1 cellular context compared by ENCODE assay signal in the genomic region with DNA sequence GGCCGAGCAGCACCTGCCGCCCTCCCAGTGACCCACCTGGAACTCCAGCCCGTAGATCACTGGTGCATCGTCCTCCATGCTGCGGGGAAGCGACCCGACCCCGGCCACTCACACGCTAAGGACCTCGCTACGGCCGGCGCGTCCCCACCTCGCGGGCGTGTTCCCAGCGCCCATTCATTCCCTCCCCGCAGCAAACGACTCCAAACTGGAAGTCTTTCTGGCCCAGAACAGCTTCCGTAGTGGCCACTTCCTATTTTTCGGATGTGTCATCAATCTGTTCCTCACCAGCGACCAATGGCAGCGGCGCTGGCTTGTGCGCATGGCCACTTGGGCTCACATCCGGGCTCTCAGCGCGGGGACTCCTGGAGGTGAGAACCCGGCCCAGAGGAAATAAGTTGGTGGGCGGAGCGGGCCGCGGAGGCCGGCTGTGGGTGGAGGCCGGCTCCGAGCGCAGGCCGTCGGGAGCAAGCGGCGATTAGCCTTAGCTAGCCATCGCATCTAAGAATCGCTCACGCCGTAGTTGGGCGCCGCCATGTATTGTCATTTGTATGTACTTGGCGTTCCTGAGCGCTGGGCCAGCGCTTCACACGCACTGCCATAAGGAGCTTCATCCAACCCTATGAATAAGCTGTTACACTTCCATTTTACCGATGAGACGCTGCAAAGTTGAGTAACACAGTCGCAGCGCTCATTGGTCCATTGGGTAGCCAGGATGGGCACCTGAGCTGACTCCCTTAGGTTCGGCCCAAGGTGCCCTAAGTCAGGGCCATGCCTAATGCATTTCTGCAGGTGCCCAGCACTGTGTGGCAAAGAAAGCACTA.
A peak's percentile ranks its signal among the peaks of the same experiment; 100 is the strongest.
TF ChIP-seq lines count a peak whose summit lies in the region.

A gene (minus strand): TSS at position 207 of the 821 bp plus-strand sequence. CDS start 129 bp downstream, at position 78.

TF ChIP-seq in HepG2, 621 proteins besides CTCF, POLR2A, EP300 and RAD21 (continued from another document and continues in another):
- TF ChIP-seq, protein P1, sequence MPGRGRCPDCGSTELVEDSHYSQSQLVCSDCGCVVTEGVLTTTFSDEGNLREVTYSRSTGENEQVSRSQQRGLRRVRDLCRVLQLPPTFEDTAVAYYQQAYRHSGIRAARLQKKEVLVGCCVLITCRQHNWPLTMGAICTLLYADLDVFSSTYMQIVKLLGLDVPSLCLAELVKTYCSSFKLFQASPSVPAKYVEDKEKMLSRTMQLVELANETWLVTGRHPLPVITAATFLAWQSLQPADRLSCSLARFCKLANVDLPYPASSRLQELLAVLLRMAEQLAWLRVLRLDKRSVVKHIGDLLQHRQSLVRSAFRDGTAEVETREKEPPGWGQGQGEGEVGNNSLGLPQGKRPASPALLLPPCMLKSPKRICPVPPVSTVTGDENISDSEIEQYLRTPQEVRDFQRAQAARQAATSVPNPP (CRISPR knock-in tag; IDR thresholded peaks at IDR 0.05), result peak; percentile 94; the same call in 1 of the 2 replicates
- TF ChIP-seq, protein P2, sequence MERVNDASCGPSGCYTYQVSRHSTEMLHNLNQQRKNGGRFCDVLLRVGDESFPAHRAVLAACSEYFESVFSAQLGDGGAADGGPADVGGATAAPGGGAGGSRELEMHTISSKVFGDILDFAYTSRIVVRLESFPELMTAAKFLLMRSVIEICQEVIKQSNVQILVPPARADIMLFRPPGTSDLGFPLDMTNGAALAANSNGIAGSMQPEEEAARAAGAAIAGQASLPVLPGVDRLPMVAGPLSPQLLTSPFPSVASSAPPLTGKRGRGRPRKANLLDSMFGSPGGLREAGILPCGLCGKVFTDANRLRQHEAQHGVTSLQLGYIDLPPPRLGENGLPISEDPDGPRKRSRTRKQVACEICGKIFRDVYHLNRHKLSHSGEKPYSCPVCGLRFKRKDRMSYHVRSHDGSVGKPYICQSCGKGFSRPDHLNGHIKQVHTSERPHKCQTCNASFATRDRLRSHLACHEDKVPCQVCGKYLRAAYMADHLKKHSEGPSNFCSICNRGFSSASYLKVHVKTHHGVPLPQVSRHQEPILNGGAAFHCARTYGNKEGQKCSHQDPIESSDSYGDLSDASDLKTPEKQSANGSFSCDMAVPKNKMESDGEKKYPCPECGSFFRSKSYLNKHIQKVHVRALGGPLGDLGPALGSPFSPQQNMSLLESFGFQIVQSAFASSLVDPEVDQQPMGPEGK (CRISPR knock-in tag; IDR thresholded peaks at IDR 0.05), result peak; percentile 84
- TF ChIP-seq, protein P3, sequence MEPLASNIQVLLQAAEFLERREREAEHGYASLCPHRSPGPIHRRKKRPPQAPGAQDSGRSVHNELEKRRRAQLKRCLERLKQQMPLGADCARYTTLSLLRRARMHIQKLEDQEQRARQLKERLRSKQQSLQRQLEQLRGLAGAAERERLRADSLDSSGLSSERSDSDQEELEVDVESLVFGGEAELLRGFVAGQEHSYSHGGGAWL (CRISPR knock-in tag; IDR thresholded peaks at IDR 0.05), result peak; percentile 84
- TF ChIP-seq, protein P4, sequence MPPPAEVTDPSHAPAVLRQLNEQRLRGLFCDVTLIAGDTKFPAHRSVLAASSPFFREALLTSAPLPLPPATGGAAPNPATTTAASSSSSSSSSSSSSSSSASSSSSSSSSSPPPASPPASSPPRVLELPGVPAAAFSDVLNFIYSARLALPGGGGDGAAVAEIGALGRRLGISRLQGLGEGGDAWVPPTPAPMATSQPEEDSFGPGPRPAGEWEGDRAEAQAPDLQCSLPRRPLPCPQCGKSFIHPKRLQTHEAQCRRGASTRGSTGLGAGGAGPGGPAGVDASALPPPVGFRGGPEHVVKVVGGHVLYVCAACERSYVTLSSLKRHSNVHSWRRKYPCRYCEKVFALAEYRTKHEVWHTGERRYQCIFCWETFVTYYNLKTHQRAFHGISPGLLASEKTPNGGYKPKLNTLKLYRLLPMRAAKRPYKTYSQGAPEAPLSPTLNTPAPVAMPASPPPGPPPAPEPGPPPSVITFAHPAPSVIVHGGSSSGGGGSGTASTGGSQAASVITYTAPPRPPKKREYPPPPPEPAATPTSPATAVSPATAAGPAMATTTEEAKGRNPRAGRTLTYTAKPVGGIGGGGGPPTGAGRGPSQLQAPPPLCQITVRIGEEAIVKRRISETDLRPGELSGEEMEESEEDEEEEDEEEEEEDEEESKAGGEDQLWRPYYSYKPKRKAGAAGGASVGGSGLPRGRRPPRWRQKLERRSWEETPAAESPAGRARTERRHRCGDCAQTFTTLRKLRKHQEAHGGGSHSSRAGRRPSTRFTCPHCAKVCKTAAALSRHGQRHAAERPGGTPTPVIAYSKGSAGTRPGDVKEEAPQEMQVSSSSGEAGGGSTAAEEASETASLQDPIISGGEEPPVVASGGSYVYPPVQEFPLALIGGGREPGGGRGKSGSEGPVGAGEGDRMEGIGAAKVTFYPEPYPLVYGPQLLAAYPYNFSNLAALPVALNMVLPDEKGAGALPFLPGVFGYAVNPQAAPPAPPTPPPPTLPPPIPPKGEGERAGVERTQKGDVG (CRISPR knock-in tag; IDR thresholded peaks at IDR 0.05; ENCODE audit: borderline replicate concordance), result peak; percentile 79; the same call in 1 of the 2 replicates
- TF ChIP-seq, protein P5, sequence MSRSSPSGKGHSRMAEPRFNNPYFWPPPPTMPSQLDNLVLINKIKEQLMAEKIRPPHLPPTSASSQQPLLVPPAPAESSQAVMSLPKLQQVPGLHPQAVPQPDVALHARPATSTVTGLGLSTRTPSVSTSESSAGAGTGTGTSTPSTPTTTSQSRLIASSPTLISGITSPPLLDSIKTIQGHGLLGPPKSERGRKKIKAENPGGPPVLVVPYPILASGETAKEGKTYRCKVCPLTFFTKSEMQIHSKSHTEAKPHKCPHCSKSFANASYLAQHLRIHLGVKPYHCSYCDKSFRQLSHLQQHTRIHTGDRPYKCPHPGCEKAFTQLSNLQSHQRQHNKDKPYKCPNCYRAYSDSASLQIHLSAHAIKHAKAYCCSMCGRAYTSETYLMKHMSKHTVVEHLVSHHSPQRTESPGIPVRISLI (CRISPR knock-in tag; IDR thresholded peaks at IDR 0.05; ENCODE audit: borderline replicate concordance), result peak; percentile 54; the same call in 1 of the 2 replicates
- TF ChIP-seq, protein P6, sequence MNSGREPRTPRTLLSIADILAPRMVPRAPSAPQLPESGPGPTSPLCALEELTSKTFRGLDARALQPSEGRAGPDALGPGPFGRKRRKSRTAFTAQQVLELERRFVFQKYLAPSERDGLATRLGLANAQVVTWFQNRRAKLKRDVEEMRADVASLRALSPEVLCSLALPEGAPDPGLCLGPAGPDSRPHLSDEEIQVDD (CRISPR knock-in tag; IDR thresholded peaks at IDR 0.05; ENCODE audit: borderline replicate concordance), result 0 out of 2 replicates have a peak, but pooled peaks have one; percentile 61
- TF ChIP-seq GATAD2A (CRISPR knock-in tag; IDR thresholded peaks at IDR 0.05) (peak; percentile 62; the same call in 1 of the 2 replicates), ZBTB7B (CRISPR knock-in tag; IDR thresholded peaks at IDR 0.05) (peak; percentile 81), GFI1 (CRISPR knock-in tag; IDR thresholded peaks at IDR 0.05; ENCODE audit: borderline replicate concordance) (peak; percentile 68; the same call in 1 of the 2 replicates), ZNF768 (CRISPR knock-in tag; IDR thresholded peaks at IDR 0.05) (peak; percentile 68; the same call in 1 of the 2 replicates), ZMYM2 (CRISPR knock-in tag; IDR thresholded peaks at IDR 0.05) (no peak), ZNF180 (CRISPR knock-in tag; IDR thresholded peaks at IDR 0.05; ENCODE audit: borderline replicate concordance, low read depth) (no peak), KLF9 (CRISPR knock-in tag; IDR thresholded peaks at IDR 0.05; ENCODE audit: low read depth) (peak; percentile 92), NCOA5 (CRISPR knock-in tag; IDR thresholded peaks at IDR 0.05) (no peak), SP4 (CRISPR knock-in tag; IDR thresholded peaks at IDR 0.05) (peak; percentile 84), RFX3 (CRISPR knock-in tag; IDR thresholded peaks at IDR 0.05) (no peak), ZFP41 (CRISPR knock-in tag; IDR thresholded peaks at IDR 0.05; ENCODE audit: borderline replicate concordance) (peak; percentile 43; the same call in 1 of the 2 replicates), ELF1 (CRISPR knock-in tag; IDR thresholded peaks at IDR 0.05) (peak; percentile 99)
- TF ChIP-seq, protein P7, sequence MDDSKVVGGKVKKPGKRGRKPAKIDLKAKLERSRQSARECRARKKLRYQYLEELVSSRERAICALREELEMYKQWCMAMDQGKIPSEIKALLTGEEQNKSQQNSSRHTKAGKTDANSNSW (CRISPR knock-in tag; IDR thresholded peaks at IDR 0.05; ENCODE audit: borderline replicate concordance), result peak; percentile 73; the same call in 1 of the 2 replicates
- TF ChIP-seq, protein P8, sequence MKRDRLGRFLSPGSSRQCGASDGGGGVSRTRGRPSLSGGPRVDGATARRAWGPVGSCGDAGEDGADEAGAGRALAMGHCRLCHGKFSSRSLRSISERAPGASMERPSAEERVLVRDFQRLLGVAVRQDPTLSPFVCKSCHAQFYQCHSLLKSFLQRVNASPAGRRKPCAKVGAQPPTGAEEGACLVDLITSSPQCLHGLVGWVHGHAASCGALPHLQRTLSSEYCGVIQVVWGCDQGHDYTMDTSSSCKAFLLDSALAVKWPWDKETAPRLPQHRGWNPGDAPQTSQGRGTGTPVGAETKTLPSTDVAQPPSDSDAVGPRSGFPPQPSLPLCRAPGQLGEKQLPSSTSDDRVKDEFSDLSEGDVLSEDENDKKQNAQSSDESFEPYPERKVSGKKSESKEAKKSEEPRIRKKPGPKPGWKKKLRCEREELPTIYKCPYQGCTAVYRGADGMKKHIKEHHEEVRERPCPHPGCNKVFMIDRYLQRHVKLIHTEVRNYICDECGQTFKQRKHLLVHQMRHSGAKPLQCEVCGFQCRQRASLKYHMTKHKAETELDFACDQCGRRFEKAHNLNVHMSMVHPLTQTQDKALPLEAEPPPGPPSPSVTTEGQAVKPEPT (CRISPR knock-in tag; IDR thresholded peaks at IDR 0.05; ENCODE audit: low read depth), result peak; percentile 86
- TF ChIP-seq, protein P9, sequence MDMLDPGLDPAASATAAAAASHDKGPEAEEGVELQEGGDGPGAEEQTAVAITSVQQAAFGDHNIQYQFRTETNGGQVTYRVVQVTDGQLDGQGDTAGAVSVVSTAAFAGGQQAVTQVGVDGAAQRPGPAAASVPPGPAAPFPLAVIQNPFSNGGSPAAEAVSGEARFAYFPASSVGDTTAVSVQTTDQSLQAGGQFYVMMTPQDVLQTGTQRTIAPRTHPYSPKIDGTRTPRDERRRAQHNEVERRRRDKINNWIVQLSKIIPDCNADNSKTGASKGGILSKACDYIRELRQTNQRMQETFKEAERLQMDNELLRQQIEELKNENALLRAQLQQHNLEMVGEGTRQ (IDR thresholded peaks at IDR 0.05; ENCODE audit: low read depth, low read length), result no peak
- TF ChIP-seq, protein P9 (CRISPR knock-in tag; IDR thresholded peaks at IDR 0.05; ENCODE audit: borderline replicate concordance), result peak; percentile 53; the same call in 1 of the 2 replicates
- TF ChIP-seq, protein P10, sequence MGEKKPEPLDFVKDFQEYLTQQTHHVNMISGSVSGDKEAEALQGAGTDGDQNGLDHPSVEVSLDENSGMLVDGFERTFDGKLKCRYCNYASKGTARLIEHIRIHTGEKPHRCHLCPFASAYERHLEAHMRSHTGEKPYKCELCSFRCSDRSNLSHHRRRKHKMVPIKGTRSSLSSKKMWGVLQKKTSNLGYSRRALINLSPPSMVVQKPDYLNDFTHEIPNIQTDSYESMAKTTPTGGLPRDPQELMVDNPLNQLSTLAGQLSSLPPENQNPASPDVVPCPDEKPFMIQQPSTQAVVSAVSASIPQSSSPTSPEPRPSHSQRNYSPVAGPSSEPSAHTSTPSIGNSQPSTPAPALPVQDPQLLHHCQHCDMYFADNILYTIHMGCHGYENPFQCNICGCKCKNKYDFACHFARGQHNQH (CRISPR knock-in tag; IDR thresholded peaks at IDR 0.05), result peak; percentile 86
- TF ChIP-seq, protein P11, sequence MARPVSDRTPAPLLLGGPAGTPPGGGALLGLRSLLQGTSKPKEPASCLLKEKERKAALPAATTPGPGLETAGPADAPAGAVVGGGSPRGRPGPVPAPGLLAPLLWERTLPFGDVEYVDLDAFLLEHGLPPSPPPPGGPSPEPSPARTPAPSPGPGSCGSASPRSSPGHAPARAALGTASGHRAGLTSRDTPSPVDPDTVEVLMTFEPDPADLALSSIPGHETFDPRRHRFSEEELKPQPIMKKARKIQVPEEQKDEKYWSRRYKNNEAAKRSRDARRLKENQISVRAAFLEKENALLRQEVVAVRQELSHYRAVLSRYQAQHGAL (CRISPR knock-in tag; IDR thresholded peaks at IDR 0.05; ENCODE audit: not compliant biosample characterization), result no peak
- TF ChIP-seq, protein P12, sequence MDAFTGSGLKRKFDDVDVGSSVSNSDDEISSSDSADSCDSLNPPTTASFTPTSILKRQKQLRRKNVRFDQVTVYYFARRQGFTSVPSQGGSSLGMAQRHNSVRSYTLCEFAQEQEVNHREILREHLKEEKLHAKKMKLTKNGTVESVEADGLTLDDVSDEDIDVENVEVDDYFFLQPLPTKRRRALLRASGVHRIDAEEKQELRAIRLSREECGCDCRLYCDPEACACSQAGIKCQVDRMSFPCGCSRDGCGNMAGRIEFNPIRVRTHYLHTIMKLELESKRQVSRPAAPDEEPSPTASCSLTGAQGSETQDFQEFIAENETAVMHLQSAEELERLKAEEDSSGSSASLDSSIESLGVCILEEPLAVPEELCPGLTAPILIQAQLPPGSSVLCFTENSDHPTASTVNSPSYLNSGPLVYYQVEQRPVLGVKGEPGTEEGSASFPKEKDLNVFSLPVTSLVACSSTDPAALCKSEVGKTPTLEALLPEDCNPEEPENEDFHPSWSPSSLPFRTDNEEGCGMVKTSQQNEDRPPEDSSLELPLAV (CRISPR knock-in tag; conservative IDR thresholded peaks at IDR 0.05; ENCODE audit: low read depth), result no peak
